23 cellular contexts compared by ENCODE assay signal in the genomic region with DNA sequence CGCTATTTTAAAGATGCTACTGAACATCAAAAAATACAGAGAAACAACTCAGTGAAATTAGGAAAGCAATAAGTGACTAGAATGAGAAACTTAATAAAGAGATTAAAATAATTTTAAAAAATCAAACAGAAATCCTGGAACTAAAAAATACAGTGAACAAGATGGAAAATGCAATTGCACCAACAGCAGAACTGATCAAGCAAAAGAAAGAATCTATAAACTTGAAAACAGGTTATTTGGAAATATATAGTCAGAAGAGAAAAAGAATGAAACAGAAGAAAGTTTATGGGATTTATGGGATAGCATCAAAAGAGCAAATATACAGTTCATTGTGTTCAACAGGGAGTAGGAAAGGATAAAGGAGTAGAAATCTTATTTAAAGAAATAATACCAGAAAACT. TPM values are rescaled to one million over a fixed set of nuclear protein-coding genes. Genes with fewer than 3 reads are reported as not detected.
DNase-seq lines count a peak whose midpoint lies in the region; ATAC-seq, FAIRE-seq and TF ChIP-seq lines count a peak whose summit lies in the region.
"Had no signal": no experiment of that assay in that cellular context is flagged by ENCODE, and none has a peak within 500 bp of the region (broad histone marks: within the 10 kb centered on the region; RNA-seq: fewer than 3 reads in every experiment).

No MANE protein-coding gene starts in this region.

- no peaks in the 10 kb centered on the region for H4K20me1 ChIP-seq in SK-N-SH (ENCODE audit: insufficient read depth)
- H4K20me1 ChIP-seq in K562 (replicated peaks; ENCODE audit: control insufficient read depth, insufficient read depth, low read length): no peaks in the 10 kb centered on the region
- H4K20me1 ChIP-seq: BLaER1 treated with 17β-estradiol and CSF1 and Interleukin-3, amounts not matched to agents 10 nM and 100 nM had no signal

- H3K9ac ChIP-seq in SK-N-SH (no peak overlapping the region), K562 (ENCODE audit: insufficient read depth in 1 of 2, low read depth in 2 of 2, low read length in 2 of 2) (no peak overlapping the region)
- H3K9ac ChIP-seq: BLaER1 treated with 17β-estradiol and CSF1 and Interleukin-3, amounts not matched to agents 10 nM and 100 nM had no signal

- no peaks in the 10 kb centered on the region for H3K36me3 ChIP-seq in SK-N-SH (replicated peaks in 1 of 2; ENCODE audit: control insufficient read depth in 1 of 2, insufficient read depth in 2 of 2, low read length in 1 of 2)
- no peaks in the 10 kb centered on the region for H3K36me3 ChIP-seq in K562 (ENCODE audit: control insufficient read depth, insufficient read depth, low read length)

- intact Hi-C loops in K562 (cut with micrococcal nuclease): no loop called here

- H3K4me2 ChIP-seq in SK-N-SH: no peak overlapping the region
- no peak overlapping the region for H3K4me2 ChIP-seq in K562 (ENCODE audit: insufficient read depth, low read length)
- H3K4me2 ChIP-seq: A549; BLaER1 treated with 17β-estradiol and CSF1 and Interleukin-3, amounts not matched to agents 10 nM and 100 nM had no signal

- H2AFZ ChIP-seq in SK-N-SH (ENCODE audit: low read depth): no peak overlapping the region
- no peak overlapping the region for H2AFZ ChIP-seq in K562 (ENCODE audit: low read depth, low read length)

- H3K4me3 Mint-ChIP-seq in nephron (peak overlapping the region in 2 of 3 experiments; percentile 16 to 57), type B pancreatic cell (peak overlapping the region; percentile 52)
- H3K4me3 Mint-ChIP-seq: B cell; CD4-positive, alpha-beta T cell; CD8-positive, alpha-beta T cell had no signal

- DNase-seq in SK-N-SH (no peak), K562 (ENCODE audit: extremely low read depth in 1 of 4, low spot score in 3 of 4) (no peak), type B pancreatic cell (ENCODE audit: extremely low spot score, unreplicated experiment) (no peak), NCI-H1930 (lab: John Stamatoyannopoulos, UW) (no peak)
- DNase-seq: AML-193; Caco-2; Calu3; CD4-positive, alpha-beta T cell; CD8-positive, alpha-beta T cell; DMS79 treated with DMSO at 0.1 percent for 48 hours; GF-D8 had no signal

- H3K27ac Mint-ChIP-seq in nephron (no peak overlapping the region), type B pancreatic cell (no peak overlapping the region)
- H3K27ac Mint-ChIP-seq: B cell; CD4-positive, alpha-beta T cell; CD8-positive, alpha-beta T cell had no signal

- 7% methylated on average over 1 of the region's 1 CpG for WGBS in SK-N-SH (ENCODE audit: low lambda C conversion rate)
- 0% methylated on average over 1 of the region's 1 CpG for WGBS in K562 (ENCODE audit: insufficient coverage, low coverage, missing lambda C conversion rate)

- no TSS peak for BruUV-seq in K562 (replicated peaks; lab: Mats Ljungman, UMichigan)

- CTCF ChIA-PET in SK-N-SH (lab: Yijun Ruan, JAX): no interaction called here
- CTCF ChIA-PET in K562 (lab: Yijun Ruan, JAX; ENCODE audit: low intra/inter-chr PET ratio): no interaction called here

- TF ChIP-seq CTCF in SK-N-SH (IDR thresholded peaks at IDR 0.05): no peak
- TF ChIP-seq CTCF in K562 (IDR thresholded peaks at IDR 0.05 in 2 of 3, conservative IDR thresholded peaks at IDR 0.05 in 1 of 3; ENCODE audit: insufficient read depth in 2 of 3, low read depth in 1 of 3, low read length in 3 of 3): no peak
- no peak for TF ChIP-seq CTCF in nephron (IDR thresholded peaks at IDR 0.05; ENCODE audit: unreplicated experiment in 3 of 3)
- no peak for TF ChIP-seq CTCF in type B pancreatic cell (conservative IDR thresholded peaks at IDR 0.05)

- peaks cover 17% of the 10 kb centered on the region for H3K4me1 Mint-ChIP-seq in nephron
- H3K4me1 Mint-ChIP-seq in type B pancreatic cell (ENCODE audit: unreplicated experiment): no peaks in the 10 kb centered on the region
- H3K4me1 Mint-ChIP-seq: B cell had no signal

- H3K9me2 ChIP-seq in SK-N-SH: no peaks in the 10 kb centered on the region

- FAIRE-seq in K562 (lab: Jason Lieb, UNC): no peak
- FAIRE-seq: D721Med, G401.6, GM12891 had no signal

- POLR2A ChIA-PET in SK-N-SH (lab: Yijun Ruan, JAX): no interaction called here
- POLR2A ChIA-PET in K562 (lab: Yijun Ruan, JAX): no interaction called here

- in situ Hi-C loops in K562 (cut with MboI): no loop called here

- TF ChIP-seq RAD21 in SK-N-SH (IDR thresholded peaks at IDR 0.05; ENCODE audit: low read length) (no peak), K562 (CRISPR knock-in tag; conservative IDR thresholded peaks at IDR 0.05 in 1 of 2, IDR thresholded peaks at IDR 0.05 in 1 of 2) (no peak)

- H3K4me1 ChIP-seq in SK-N-SH (ENCODE audit: control insufficient read depth in 1 of 2, insufficient read depth in 2 of 2, low read depth in 1 of 2, low read length in 1 of 2): no peaks in the 10 kb centered on the region
- no peaks in the 10 kb centered on the region for H3K4me1 ChIP-seq in K562 (replicated peaks in 1 of 2; ENCODE audit: control insufficient read depth in 2 of 2, insufficient read depth in 2 of 2, low read length in 2 of 2)
- H3K4me1 ChIP-seq: A549; BLaER1 treated with 17β-estradiol and CSF1 and Interleukin-3, amounts not matched to agents 10 nM and 100 nM; Caco-2 had no signal

- no peaks in the 10 kb centered on the region for H3F3A ChIP-seq in SK-N-SH (replicated peaks; ENCODE audit: insufficient read depth)

- peaks cover 64% of the 10 kb centered on the region for H3K36me3 Mint-ChIP-seq in nephron (ENCODE audit: low read depth)
- H3K36me3 Mint-ChIP-seq in type B pancreatic cell: peaks cover 13% of the 10 kb centered on the region

- TF ChIP-seq EP300 in SK-N-SH (IDR thresholded peaks at IDR 0.05; ENCODE audit: borderline replicate concordance in 1 of 2, low read depth in 1 of 2, low read length in 1 of 2) (no peak), K562 (IDR thresholded peaks at IDR 0.05; ENCODE audit: low read length) (no peak)

- H3K79me2 ChIP-seq in SK-N-SH (ENCODE audit: insufficient read depth) (no peaks in the 10 kb centered on the region), K562 (ENCODE audit: control insufficient read depth, insufficient read depth, low read length) (no peaks in the 10 kb centered on the region)

- H3K9me3 Mint-ChIP-seq in nephron: peaks cover 54% of the 10 kb centered on the region
- H3K9me3 Mint-ChIP-seq in type B pancreatic cell: peaks cover 7% of the 10 kb centered on the region

- peaks cover 8% of the 10 kb centered on the region; the same call in 1 of the 2 replicates for H3K9me3 ChIP-seq in SK-N-SH
- peaks cover 12% of the 10 kb centered on the region; the same call in 1 of the 2 replicates for H3K9me3 ChIP-seq in K562 (replicated peaks; ENCODE audit: control insufficient read depth, insufficient read depth, low read depth, low read length)

- H3K9me1 ChIP-seq in K562 (ENCODE audit: control insufficient read depth, insufficient read depth, low read length): no peaks in the 10 kb centered on the region

- H3K27me3 ChIP-seq in SK-N-SH (ENCODE audit: insufficient read depth): no peaks in the 10 kb centered on the region
- H3K27me3 ChIP-seq in K562 (ENCODE audit: control insufficient read depth in 2 of 2, insufficient read depth in 2 of 2, low read length in 2 of 2): no peaks in the 10 kb centered on the region
- H3K27me3 ChIP-seq: BLaER1 treated with 17β-estradiol and CSF1 and Interleukin-3, amounts not matched to agents 10 nM and 100 nM had no signal

- no peak for TF ChIP-seq POLR2A in K562 (conservative IDR thresholded peaks at IDR 0.05)

- H3K4me3 ChIP-seq in SK-N-SH (ENCODE audit: low read depth in 2 of 2, low read length in 1 of 2): no peak overlapping the region
- no peak overlapping the region for H3K4me3 ChIP-seq in K562
- H3K4me3 ChIP-seq: A549; BLaER1 treated with 17β-estradiol and CSF1 and Interleukin-3, amounts not matched to agents 10 nM and 100 nM had no signal

- H3K27me3 Mint-ChIP-seq in nephron (ENCODE audit: low read depth) (no peaks in the 10 kb centered on the region), type B pancreatic cell (no peaks in the 10 kb centered on the region)

- ATAC-seq in SK-N-SH treated with all-trans-retinoic acid at 6 μM for 48 hours: no peak
- ATAC-seq in K562: no peak
- ATAC-seq in GM21619 (IDR thresholded peaks at IDR 0.05; ENCODE audit: unreplicated experiment): no peak
- no peak for ATAC-seq in HG02642 (IDR thresholded peaks at IDR 0.05; ENCODE audit: poor library complexity, unreplicated experiment)
- ATAC-seq: A549; CD8-positive, alpha-beta T cell had no signal

- H3K27ac ChIP-seq in SK-N-SH (ENCODE audit: low read depth in 2 of 2, low read length in 1 of 2): no peak overlapping the region
- no peak overlapping the region for H3K27ac ChIP-seq in K562 (ENCODE audit: extremely low read depth, low read depth, low read length)
- H3K27ac ChIP-seq: 22Rv1; A549; BLaER1 treated with 17β-estradiol and CSF1 and Interleukin-3, amounts not matched to agents 10 nM and 100 nM; C4-2B had no signal

TF ChIP-seq in SK-N-SH treated with all-trans-retinoic acid at 6 μM for 48 hours, 23 proteins besides CTCF, POLR2A, EP300 and RAD21:
- TF ChIP-seq CSDC2 (CRISPR knock-in tag; IDR thresholded peaks at IDR 0.05): no peak
- TF ChIP-seq ZFP30 (CRISPR knock-in tag; IDR thresholded peaks at IDR 0.05): peak; percentile 94

TF ChIP-seq in SK-N-SH, 30 proteins besides CTCF, POLR2A, EP300 and RAD21 (continues in another document):
- TF ChIP-seq EZH2phosphoT487 (IDR thresholded peaks at IDR 0.05; ENCODE audit: borderline replicate concordance, low read depth): no peak

RNA-seq across cellular contexts. Expression of a gene that starts 53.3 kb away (rescaled TPM):
- polyA plus RNA-seq in SK-N-SH (2012; rRNA removed): 6.2 and 9.3 TPM in 2 replicates
- 4.9 and 6.2 TPM in 2 replicates for polyA plus RNA-seq in SK-N-SH (2012; cell fraction: cytosol; rRNA removed)
- polyA plus RNA-seq in SK-N-SH (2012; cell fraction: nucleus; rRNA removed): 16.9 and 22.9 TPM in 2 replicates
- 8.7 and 10.8 TPM in 2 replicates for total RNA-seq in K562 (2011; cell fraction: chromatin; rRNA removed; ENCODE audit: low replicate concordance)
- total RNA-seq in K562 (2011; cell fraction: nucleolus; rRNA removed): 11.3 and 13.3 TPM in 2 replicates
- total RNA-seq in K562 (2011; cell fraction: nucleoplasm; rRNA removed): 8.7 TPM in 2 replicates
- 7.4 and 7.7 TPM in 2 replicates for total RNA-seq in K562 (2014; rRNA removed)
- total RNA-seq in K562 (2014; rRNA removed; fragmentation: Illumina TruSeq; extraction: Trizol): 2.9 and 3.1 TPM in 2 replicates
- total RNA-seq in K562 (2015; rRNA removed; fragmentation: Illumina TruSeq; extraction: Trizol): 3.6 and 4.2 TPM in 2 replicates
- 12.0 and 12.8 TPM in 2 replicates for total RNA-seq in K562 (2021)
- 7.0 TPM in 2 replicates for polyA plus RNA-seq in K562 (2011; rRNA removed)
- polyA plus RNA-seq in K562 (2011; cell fraction: cytosol; rRNA removed): 5.5 and 16.8 TPM in 2 replicates
- 20.3 and 41.1 TPM in 2 replicates for polyA plus RNA-seq in K562 (2011; cell fraction: nucleus; rRNA removed)
- 4.9 and 6.6 TPM in 2 replicates for polyA plus RNA-seq in K562 (2012)
- polyA plus RNA-seq in K562 (2014; fragmentation: Illumina TruSeq; extraction: Trizol): 3.0 and 6.2 TPM in 2 replicates
- polyA plus RNA-seq in K562 (2014; fragmentation: Nextera tagmentation; extraction: Ambion mirVana): 1 to 10 TPM in 1 of 2 experiments, under 1 TPM in 1; 0.94 to 1.1 TPM
- polyA plus RNA-seq in K562 (2014; rRNA removed): 6.9 and 8.3 TPM in 2 replicates
- polyA minus RNA-seq in K562 (2011; rRNA and poly(A)+ RNA removed): 1.9 and 3.3 TPM in 2 replicates
- 9.3 TPM in 2 replicates for polyA minus RNA-seq in K562 (2011; cell fraction: cytosol; rRNA and poly(A)+ RNA removed)
- polyA minus RNA-seq in K562 (2011; cell fraction: nucleus; rRNA and poly(A)+ RNA removed): 11.7 and 12.2 TPM in 2 replicates
- 14.2 and 46.1 TPM in 2 replicates for total RNA-seq in type B pancreatic cell (ENCODE audit: low replicate concordance)
